ENCODE assay signal across 8 cellular contexts in genomic region chrX:19747672-19748610, GRCh38.
A peak's percentile ranks its signal among the peaks of the same experiment; 100 is the strongest.
DNase-seq lines count a peak whose midpoint lies in the region; ATAC-seq, FAIRE-seq and TF ChIP-seq lines count a peak whose summit lies in the region.

No MANE protein-coding gene starts in this region.

- H3K4me2 ChIP-seq in H1 (ENCODE audit: insufficient read depth in 1 of 2, low read depth in 2 of 2, low read length in 2 of 2) = no peak overlapping the region; a peak in 1 of 4 replicates

- no peak overlapping the region; the same call in 1 of the 2 replicates for H3K18ac ChIP-seq in H1 (ENCODE audit: extremely low read depth, low read length)

- no peak overlapping the region for H2BK5ac ChIP-seq in H1 (ENCODE audit: low read depth, low read length)

- no peak overlapping the region; the same call in 1 of the 2 replicates for H3K27ac ChIP-seq in H1 (ENCODE audit: low read depth, low read length)

- no peaks in the 10 kb centered on the region for H3K23me2 ChIP-seq in H1 (ENCODE audit: low read depth, low read length)

- FAIRE-seq in H1 (lab: Jason Lieb, UNC) = no peak

- H2BK12ac ChIP-seq in H1 (ENCODE audit: low read depth, low read length) = no peak overlapping the region

- peak overlapping the region; percentile 19; the same call in 1 of the 2 replicates for H2BK15ac ChIP-seq in H1 (ENCODE audit: low read length)

- WGBS in H1 (ENCODE audit: extremely low coverage in 1 of 2, insufficient coverage in 1 of 2, insufficient read length in 1 of 2, insufficient replicate concordance in 2 of 2, low coverage in 1 of 2, low lambda C conversion rate in 2 of 2, missing lambda C conversion rate in 1 of 2), 2 experiments = 88% methylated on average over 14 of the region's 15 CpGs; no CpG with 5 or more reads in 1 of the 2 experiments

- no peak overlapping the region for H2AK5ac ChIP-seq in H1 (ENCODE audit: low read depth, low read length)

- H4K20me1 ChIP-seq in H1 (replicated peaks in 1 of 2; ENCODE audit: control insufficient read depth in 1 of 2, insufficient read depth in 2 of 2, low read length in 2 of 2) = no peaks in the 10 kb centered on the region

- H4K8ac ChIP-seq in H1 (ENCODE audit: extremely low read depth, insufficient read depth, low read length) = no peak overlapping the region

- no peaks in the 10 kb centered on the region for H3K79me1 ChIP-seq in H1 (ENCODE audit: low read depth, low read length)

- no peak overlapping the region for H2BK20ac ChIP-seq in H1 (ENCODE audit: low read length)

- DNase-seq in H1 (ENCODE audit: low read depth in 1 of 2, low spot score in 2 of 2) (no peak), DMS79 (lab: John Stamatoyannopoulos, UW) (no peak), HCEC 1CT (no peak)
- peak; percentile 48 to 50 for DNase-seq in stimulated activated CD8-positive, alpha-beta memory T cell treated with anti-CD3 and anti-CD28 coated beads, Interleukin-7, amount 100 ng/mL, for 4 hours (ENCODE audit: low read depth in 2 of 2)

- no peak overlapping the region for H3K23ac ChIP-seq in H1 (ENCODE audit: insufficient read length)

- POLR2A ChIA-PET in H1 (lab: Charles Lee; ENCODE audit: partially characterized antibody) = interaction anchor here (1.0 kb wide), 1 partner anchor 12 kb away, joined by 3 read pairs; no protein-coding TSS in a partner anchor

- H3K36me3 ChIP-seq in H1 (ENCODE audit: control insufficient read depth in 2 of 4, insufficient read depth in 4 of 4, low read length in 3 of 4) = no peaks in the 10 kb centered on the region

- H3K14ac ChIP-seq in H1 (ENCODE audit: insufficient read length) = no peak overlapping the region

- TF ChIP-seq POLR2A in H1 (IDR thresholded peaks at IDR 0.05; ENCODE audit: control extremely low read depth in 1 of 2, low read depth in 2 of 2, low read length in 2 of 2) = no peak

- 0 out of 4 replicates have a peak, but pooled peaks cover 0 to 5% of the 10 kb centered on the region in 2 experiments for H3K9me3 ChIP-seq in H1 (ENCODE audit: insufficient read depth in 2 of 2, low read depth in 1 of 2, low read length in 1 of 2)

- no peak overlapping the region for H3K9ac ChIP-seq in H1 (replicated peaks in 1 of 4; ENCODE audit: extremely low read depth in 1 of 4, low read depth in 3 of 4, low read length in 3 of 4)

- CTCF ChIA-PET in H1 (lab: Charles Lee; ENCODE audit: partially characterized antibody) = interaction anchor here (1.2 kb wide), 1 partner anchor 71 kb away, joined by 3 read pairs; no protein-coding TSS in a partner anchor

- H3K4me3 ChIP-seq in H1 (ENCODE audit: extremely low read depth in 1 of 4, insufficient read depth in 2 of 4, low read depth in 3 of 4, low read length in 4 of 4) = no peak overlapping the region; a peak in 1 of 8 replicates

- no peaks in the 10 kb centered on the region for H3K27me3 ChIP-seq in H1 (replicated peaks in 1 of 4; ENCODE audit: control insufficient read depth in 3 of 4, extremely low read depth in 1 of 4, insufficient read depth in 3 of 4, low read length in 3 of 4)

- no peak overlapping the region for H4K5ac ChIP-seq in H1 (ENCODE audit: insufficient read length, low read depth, low read length)

- H3K79me2 ChIP-seq in H1 (ENCODE audit: control insufficient read depth in 1 of 2, insufficient read depth in 2 of 2, low read length in 2 of 2) = no peaks in the 10 kb centered on the region

- no peak for TF ChIP-seq CTCF in H1 (IDR thresholded peaks at IDR 0.05; ENCODE audit: control extremely low read depth in 1 of 3, insufficient read depth in 1 of 3, low read depth in 1 of 3, low read length in 3 of 3)

- no peak overlapping the region for H2AFZ ChIP-seq in H1 (ENCODE audit: low read length)

- ATAC-seq in GM18498 (IDR thresholded peaks at IDR 0.05; ENCODE audit: unreplicated experiment) = peak; percentile 39
- ATAC-seq in HG03108 (IDR thresholded peaks at IDR 0.05; ENCODE audit: unreplicated experiment) = peak; percentile 38
- peak; percentile 42 to 52 for ATAC-seq in activated CD4-positive, CD25-positive, alpha-beta regulatory T cell treated with anti-CD3 and anti-CD28 coated beads, Interleukin-2, amount 50 U/mL, for 24 hours
- no peak for ATAC-seq in HG02852 (IDR thresholded peaks at IDR 0.05; ENCODE audit: unreplicated experiment)

- H3K4ac ChIP-seq in H1 (replicated peaks; ENCODE audit: insufficient read length, low read depth, low read length) = no peak overlapping the region

- TF ChIP-seq RAD21 in H1 (IDR thresholded peaks at IDR 0.05 in 1 of 2, conservative IDR thresholded peaks at IDR 0.05 in 1 of 2; ENCODE audit: low read depth in 2 of 2, low read length in 2 of 2) = no peak

- no peak overlapping the region for H3K56ac ChIP-seq in H1 (replicated peaks; ENCODE audit: insufficient read length, low read depth, low read length)

- H4K91ac ChIP-seq in H1 (replicated peaks; ENCODE audit: insufficient read length, low read length) = no peak overlapping the region

- peaks cover 0 to 11% (median 4%) of the 10 kb centered on the region in 4 experiments; a peak in 5 of 7 replicates for H3K4me1 ChIP-seq in H1 (replicated peaks in 1 of 4; ENCODE audit: control insufficient read depth in 3 of 4, insufficient read depth in 4 of 4, low read length in 3 of 4)

- H2BK120ac ChIP-seq in H1 (replicated peaks; ENCODE audit: low read depth, low read length) = peak overlapping the region; percentile 33

- TF ChIP-seq EP300 in H1 (IDR thresholded peaks at IDR 0.05; ENCODE audit: borderline replicate concordance in 1 of 2, low read depth in 2 of 2, low read length in 2 of 2) = no peak

TF ChIP-seq in H1, 55 proteins besides CTCF, POLR2A, EP300 and RAD21:
- no peak for TF ChIP-seq HDAC6 (IDR thresholded peaks at IDR 0.05; ENCODE audit: low read depth, low read length)
- no peak for TF ChIP-seq MAFK (IDR thresholded peaks at IDR 0.05; ENCODE audit: low read depth, low read length)
- no peak for TF ChIP-seq RFX5 (IDR thresholded peaks at IDR 0.05; ENCODE audit: borderline replicate concordance, low read depth, low read length)
- TF ChIP-seq JUND (IDR thresholded peaks at IDR 0.05; ENCODE audit: low read length) = no peak
- TF ChIP-seq HDAC2 (IDR thresholded peaks at IDR 0.05; ENCODE audit: borderline replicate concordance in 1 of 2, low read depth in 2 of 2, low read length in 2 of 2) = no peak
- no peak for TF ChIP-seq PHF8 (conservative IDR thresholded peaks at IDR 0.05; ENCODE audit: low read depth, low read length)
- no peak for TF ChIP-seq ZNF274 (IDR thresholded peaks at IDR 0.05; ENCODE audit: borderline replicate concordance, extremely low read depth, low read length)
- no peak for TF ChIP-seq CTBP2 (IDR thresholded peaks at IDR 0.05; ENCODE audit: borderline replicate concordance, insufficient read depth, insufficient read length, low read length)
- TF ChIP-seq TCF12 (IDR thresholded peaks at IDR 0.05; ENCODE audit: low read depth, low read length) = no peak
- no peak for TF ChIP-seq SP2 (IDR thresholded peaks at IDR 0.05; ENCODE audit: low read length)
- TF ChIP-seq YY1 (IDR thresholded peaks at IDR 0.05; ENCODE audit: low read depth, low read length) = no peak

Comparison
In these comparisons a context has a peak if more than half of its experiments do, and no peak if none do; other contexts are left out.
1. DNase-seq: peak in stimulated activated CD8-positive, alpha-beta memory T cell treated with anti-CD3 and anti-CD28 coated beads, Interleukin-7, amount 100 ng/mL, for 4 hours (2 of 2); none in H1 (0 of 2), DMS79 (single experiment) and HCEC 1CT (single experiment).